ENCODE assay signal across 8 cellular contexts in the genomic region with DNA sequence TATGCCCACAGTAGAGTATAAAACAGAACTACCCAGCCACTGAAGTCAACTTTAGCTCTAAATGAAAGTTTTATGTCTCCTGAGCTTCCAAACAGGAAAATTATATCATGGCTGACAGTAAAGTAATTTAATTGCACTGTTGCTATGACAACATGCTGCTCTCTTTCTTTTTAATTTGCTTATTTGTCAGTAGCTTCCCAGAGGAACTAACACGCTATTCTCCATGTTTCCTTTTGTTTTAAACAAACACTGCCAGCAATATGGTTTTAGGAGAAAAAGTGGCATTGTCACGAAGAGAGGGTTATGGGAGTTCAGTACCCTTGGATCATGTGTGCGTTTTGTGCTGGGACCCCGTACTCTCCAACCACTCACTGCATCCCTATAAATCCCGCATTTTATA. TPM values are rescaled to one million over a fixed set of nuclear protein-coding genes. Genes with fewer than 3 reads are reported as not detected.
DNase-seq lines count a peak whose midpoint lies in the region; ATAC-seq and TF ChIP-seq lines count a peak whose summit lies in the region.

No MANE protein-coding gene starts in this region.

- peak overlapping the region; percentile 96 for H3K4me3 Mint-ChIP-seq in HFFc6
- peak overlapping the region; percentile 90 for H3K4me3 Mint-ChIP-seq in central memory CD8-positive, alpha-beta T cell

- no peaks in the 10 kb centered on the region for H3K9me3 Mint-ChIP-seq in HFFc6
- H3K9me3 Mint-ChIP-seq in central memory CD8-positive, alpha-beta T cell = no peaks in the 10 kb centered on the region

- DNase-seq in A673 (ENCODE audit: low spot score) = no peak
- peak; percentile 40 for DNase-seq in HFFc6
- DNase-seq in central memory CD8-positive, alpha-beta T cell (ENCODE audit: low spot score in 2 of 2) = no peak
- no peak for DNase-seq in sciatic nerve (ENCODE audit: low spot score)
- DNase-seq in NCI-H510A treated with DMSO at 0.1 percent for 48 hours (lab: John Stamatoyannopoulos, UW) = no peak

- peaks cover 13% of the 10 kb centered on the region; the same call in 1 of the 2 replicates for H3K36me3 Mint-ChIP-seq in HFFc6 (ENCODE audit: low read depth)
- H3K36me3 Mint-ChIP-seq in central memory CD8-positive, alpha-beta T cell (ENCODE audit: insufficient read depth) = peaks cover 37% of the 10 kb centered on the region

- H3K27ac ChIP-seq in A673 (ENCODE audit: low read depth, low read length, poor library complexity, severe bottlenecking) = no peak overlapping the region

- peaks cover 6% of the 10 kb centered on the region for H3K27me3 Mint-ChIP-seq in HFFc6 (ENCODE audit: insufficient read depth)
- H3K27me3 Mint-ChIP-seq in central memory CD8-positive, alpha-beta T cell = no peaks in the 10 kb centered on the region

- H3K4me1 ChIP-seq in A673 (ENCODE audit: insufficient read depth, low read length, poor library complexity, severe bottlenecking) = peaks cover 4% of the 10 kb centered on the region
- peaks cover 42% of the 10 kb centered on the region for H3K4me1 ChIP-seq in mucosa of stomach (ENCODE audit: control insufficient read depth, insufficient read depth, low read length)

- peak overlapping the region; percentile 64 for H3K4me3 ChIP-seq in A673 (ENCODE audit: low read depth, low read length, poor library complexity, severe bottlenecking)
- H3K4me3 ChIP-seq in mucosa of stomach (ENCODE audit: low read length) = peak overlapping the region; percentile 49

- no peaks in the 10 kb centered on the region for H3K9me3 ChIP-seq in A673 (ENCODE audit: low read depth, low read length, poor library complexity, severe bottlenecking)
- no peaks in the 10 kb centered on the region for H3K9me3 ChIP-seq in mucosa of stomach (ENCODE audit: control insufficient read depth, low read length)

- H3K36me3 ChIP-seq in A673 (ENCODE audit: insufficient read depth, low read length, poor library complexity, severe bottlenecking) (no peaks in the 10 kb centered on the region), mucosa of stomach (ENCODE audit: control insufficient read depth, insufficient read depth, low read length) (peaks cover 6% of the 10 kb centered on the region)

- intact Hi-C loops in A673 (cut with micrococcal nuclease; ENCODE audit: unreplicated experiment) (loop anchor here (5.0 to 10.0 kb wide), 4 partner anchors 110 to 500 kb away; no protein-coding TSS in a partner anchor), sciatic nerve (cut with DNase I) (loop anchor here (10.0 kb wide), 1 partner anchor 230 kb away; no protein-coding TSS in a partner anchor)

- H3K9ac ChIP-seq in mucosa of stomach (ENCODE audit: low read length) = peak overlapping the region; percentile 81

- TF ChIP-seq CTCF in A673 (conservative IDR thresholded peaks at IDR 0.05; ENCODE audit: low read depth, low read length) (no peak), HFFc6 (IDR thresholded peaks at IDR 0.05) (no peak)

- BruUV-seq in A673 (replicated peaks; lab: Mats Ljungman, UMichigan) = TSS peak; percentile 56

- H3K4me1 Mint-ChIP-seq in HFFc6 (ENCODE audit: low read depth) = peaks cover 33% of the 10 kb centered on the region
- H3K4me1 Mint-ChIP-seq in central memory CD8-positive, alpha-beta T cell = peaks cover 57% of the 10 kb centered on the region

- H3K27me3 ChIP-seq in A673 (replicated peaks; ENCODE audit: insufficient read depth, low read depth, low read length, poor library complexity) (no peaks in the 10 kb centered on the region), mucosa of stomach (ENCODE audit: control insufficient read depth, insufficient read depth, low read length) (no peaks in the 10 kb centered on the region)

- no peak for ATAC-seq in central memory CD8-positive, alpha-beta T cell (replicated peaks; ENCODE audit: extremely low read depth, poor library complexity, severe bottlenecking)
- ATAC-seq in GM21825 (IDR thresholded peaks at IDR 0.05; ENCODE audit: unreplicated experiment) = no peak
- ATAC-seq in sciatic nerve = no peak
- no peak for ATAC-seq in GM21528 (IDR thresholded peaks at IDR 0.05; ENCODE audit: low FRiP score, unreplicated experiment)

- CTCF ChIA-PET in A673 (lab: Charles Lee) = no interaction called here

- POLR2A ChIA-PET in A673 (lab: Charles Lee; ENCODE audit: low non-redundant PET) = interaction anchor here (0.7 kb wide), 1 partner anchor 78 kb away, joined by 7 read pairs; no protein-coding TSS in a partner anchor

- peak overlapping the region; percentile 94 for H3K27ac Mint-ChIP-seq in HFFc6
- peak overlapping the region; percentile 97 for H3K27ac Mint-ChIP-seq in central memory CD8-positive, alpha-beta T cell (ENCODE audit: low read depth)

RNA-seq across cellular contexts. Expression of gene FOXN3, which starts 1.9 kb away (rescaled TPM):
- total RNA-seq in A673 (2021) = 15.3 and 21.9 TPM in 2 replicates
- 10 to 100 TPM; 31.9 to 43.4 (median 37.9) TPM for total RNA-seq in HFFc6 (2021; fragmentation: NEBNext Ultra II Directional; extraction: Animal tissue kit (Norgen Biotek cat#: 25700))
- 80.9 TPM for total RNA-seq in sciatic nerve
